In genomic region chr4:8085491-8086479, GRCh38 we compare ENCODE assay signal across 2 cellular contexts.
A peak's percentile ranks its signal among the peaks of the same experiment; 100 is the strongest.
TF ChIP-seq lines count a peak whose summit lies in the region.

No MANE protein-coding gene starts in this region.

TF ChIP-seq in GM23338, 12 proteins besides CTCF, POLR2A, EP300 and RAD21 (continued from another document):
- TF ChIP-seq REST (IDR thresholded peaks at IDR 0.05; ENCODE audit: unreplicated experiment): peak; percentile 35
TF ChIP-seq in GM23338: peak in this region for 1.

TF ChIP-seq in HepG2, 621 proteins besides CTCF, POLR2A, EP300 and RAD21:
- TF ChIP-seq SKIL (CRISPR knock-in tag; IDR thresholded peaks at IDR 0.05; ENCODE audit: borderline replicate concordance) (no peak), STAG1 (CRISPR knock-in tag; IDR thresholded peaks at IDR 0.05) (peak; percentile 37)
